Comparison of ENCODE assay signal across 17 cellular contexts in genomic region chr1:12368646-12369045, GRCh38.
DNase-seq lines count a peak whose midpoint lies in the region; ATAC-seq and TF ChIP-seq lines count a peak whose summit lies in the region.
"Had no signal": no experiment of that assay in that cellular context is flagged by ENCODE, and none has a peak within 500 bp of the region (broad histone marks: within the 10 kb centered on the region; RNA-seq: fewer than 3 reads in every experiment).

No MANE protein-coding gene starts in this region.

- TF ChIP-seq CTCF in brain microvascular endothelial cell (IDR thresholded peaks at IDR 0.05; ENCODE audit: low read depth, low read length, missing control alignments) (no peak), liver (IDR thresholded peaks at IDR 0.05; ENCODE audit: low read depth, low read length, missing input control) (no peak)

- ATAC-seq in right cardiac atrium (peak; percentile 54 to 69), Right ventricle myocardium inferior (no peak), GM18511 (IDR thresholded peaks at IDR 0.05; ENCODE audit: unreplicated experiment) (no peak)
- ATAC-seq: A549, GM23338 had no signal

- TF ChIP-seq RAD21 in liver (IDR thresholded peaks at IDR 0.05), result peak in 1 of 2 donors; percentile 31

- H3K36me3 ChIP-seq in brain microvascular endothelial cell (replicated peaks) (peaks cover 8% of the 10 kb centered on the region), liver (ENCODE audit: control insufficient read depth in 4 of 4, insufficient read depth in 3 of 4, low read depth in 1 of 4, low read length in 3 of 4) (peaks cover 0 to 13% (median 7%) of the 10 kb centered on the region in 4 donors)

- 43% methylated on average over 2 of the region's 2 CpGs for WGBS in right cardiac atrium
- WGBS in liver, result 25% methylated on average over 2 of the region's 2 CpGs

- no peaks in the 10 kb centered on the region for H3K4me1 ChIP-seq in right cardiac atrium (ENCODE audit: control insufficient read depth, insufficient read depth, low read length)
- peaks cover 0 to 8% (median 2%) of the 10 kb centered on the region in 4 donors for H3K4me1 ChIP-seq in liver (ENCODE audit: control insufficient read depth in 4 of 4, insufficient read depth in 4 of 4, low read length in 3 of 4)
- H3K4me1 ChIP-seq: Caco-2 had no signal

- H3K4me3 ChIP-seq in right cardiac atrium (ENCODE audit: low read length) (no peak overlapping the region), brain microvascular endothelial cell (ENCODE audit: low read depth, low read length) (no peak overlapping the region), liver (ENCODE audit: low read depth in 1 of 3, low read length in 3 of 3) (no peak overlapping the region)
- H3K4me3 ChIP-seq: A549, GM23338, SJCRH30 had no signal

- DNase-seq in right cardiac atrium, result no peak
- DNase-seq in Right ventricle myocardium inferior (ENCODE audit: missing footprints), result no peak
- DNase-seq in brain microvascular endothelial cell, result peak; percentile 24
- no peak for DNase-seq in effector CD4-positive, alpha-beta T cell
- no peak for DNase-seq in NCI-H2196 (lab: John Stamatoyannopoulos, UW; ENCODE audit: unreplicated experiment)
- DNase-seq in NCI-H146 (lab: John Stamatoyannopoulos, UW), result no peak
- DNase-seq: Caco-2, DND-41, GDM1, MV-4-11, NCI-H1436 treated with DMSO at 0.1 percent for 48 hours, NCI-H2171 had no signal

- no peak overlapping the region for H3K9ac ChIP-seq in liver (ENCODE audit: low read depth in 1 of 2, low read length in 2 of 2)

- H3K9me3 ChIP-seq in right cardiac atrium (ENCODE audit: control insufficient read depth, low read length) (no peaks in the 10 kb centered on the region), liver (ENCODE audit: control insufficient read depth in 4 of 4, low read length in 3 of 4) (no peaks in the 10 kb centered on the region)
- H3K9me3 ChIP-seq: A549, Caco-2, SJCRH30 had no signal

- intact Hi-C loops in right cardiac atrium (cut with DNase I), result no loop called here
- intact Hi-C loops in Right ventricle myocardium inferior (cut with DNase I), result no loop called here

- H3K27ac ChIP-seq in right cardiac atrium (ENCODE audit: low read length) (no peak overlapping the region), brain microvascular endothelial cell (no peak overlapping the region), liver (ENCODE audit: low read depth in 1 of 2, low read length in 2 of 2) (no peak overlapping the region)
- H3K27ac ChIP-seq: A549, SJCRH30 had no signal

- in situ Hi-C loops in brain microvascular endothelial cell (cut with HindIII; ENCODE audit: low pct_ligation_motif_present, low sequenced_read_pairs), result no loop called here

- H3K27me3 ChIP-seq in right cardiac atrium (ENCODE audit: control insufficient read depth, insufficient read depth) (no peaks in the 10 kb centered on the region), brain microvascular endothelial cell (replicated peaks) (no peaks in the 10 kb centered on the region), liver (ENCODE audit: control insufficient read depth in 4 of 4, insufficient read depth in 4 of 4, low read length in 3 of 4) (no peaks in the 10 kb centered on the region)
- H3K27me3 ChIP-seq: SJCRH30 had no signal

TF ChIP-seq in liver, 16 proteins besides CTCF, POLR2A, EP300 and RAD21:
- TF ChIP-seq JUND (IDR thresholded peaks at IDR 0.05) (no peak), TAF1 (conservative IDR thresholded peaks at IDR 0.05) (no peak), RXRA (IDR thresholded peaks at IDR 0.05) (peak in 1 of 2 donors; percentile 23), HNF4G (IDR thresholded peaks at IDR 0.05) (no peak), MAX (IDR thresholded peaks at IDR 0.05) (no peak), REST (IDR thresholded peaks at IDR 0.05) (no peak), FOXA1 (IDR thresholded peaks at IDR 0.05) (peak; percentile 13), ATF3 (IDR thresholded peaks at IDR 0.05) (no peak), ZBTB33 (IDR thresholded peaks at IDR 0.05) (no peak), SP1 (IDR thresholded peaks at IDR 0.05) (no peak), FOXA2 (IDR thresholded peaks at IDR 0.05) (no peak), EGR1 (IDR thresholded peaks at IDR 0.05; ENCODE audit: low read depth in 2 of 2) (no peak), NR2F2 (IDR thresholded peaks at IDR 0.05) (no peak), HNF4A (conservative IDR thresholded peaks at IDR 0.05) (peak; percentile 21 to 31), YY1 (IDR thresholded peaks at IDR 0.05) (no peak), GABPA (IDR thresholded peaks at IDR 0.05 in 1 of 2, conservative IDR thresholded peaks at IDR 0.05 in 1 of 2) (no peak)

Comparison
In these comparisons a context has a peak if more than half of its experiments do, and no peak if none do; other contexts are left out.
1. ATAC-seq: peak in right cardiac atrium (2 of 2); none in Right ventricle myocardium inferior (single experiment) and GM18511 (single experiment).